Comparison of ENCODE assay signal across 13 cellular contexts in genomic region chr7:1987084-1987535, GRCh38.
A peak's percentile ranks its signal among the peaks of the same experiment; 100 is the strongest.
DNase-seq lines count a peak whose midpoint lies in the region; ATAC-seq lines count a peak whose summit lies in the region.
"Had no signal": no experiment of that assay in that cellular context is flagged by ENCODE, and none has a peak within 500 bp of the region (broad histone marks: within the 10 kb centered on the region; RNA-seq: fewer than 3 reads in every experiment).

No MANE protein-coding gene starts in this region.

- intact Hi-C loops in activated T-helper 2 cell treated with anti-CD3 and anti-CD28 coated beads, Interferon-gamma antibody, Interleukin-2, Interleukin-4, amounts not matched to agents 10 μg/mL and 5 μg/mL and 100 μg/mL, durations not matched to agents 14 hours and 24 hours and 36 hours (cut with micrococcal nuclease) = no loop called here

- peaks cover 30% of the 10 kb centered on the region for H3K4me1 Mint-ChIP-seq in activated CD4-positive, alpha-beta T cell treated with anti-CD3 and anti-CD28 coated beads, Interleukin-2, amount 10 ng/mL, durations not matched to agents 7 days and 5 days
- peaks cover 25 to 41% (median 29%) of the 10 kb centered on the region in 3 donors for H3K4me1 Mint-ChIP-seq in CD8-positive, alpha-beta memory T cell
- peaks cover 17% of the 10 kb centered on the region for H3K4me1 Mint-ChIP-seq in activated T-helper 2 cell treated with anti-CD3 and anti-CD28 coated beads, Interferon-gamma antibody, Interleukin-2, Interleukin-4, amounts not matched to agents 10 μg/mL and 5 μg/mL and 100 μg/mL, durations not matched to agents 14 hours and 24 hours and 36 hours (ENCODE audit: low read depth)
- H3K4me1 Mint-ChIP-seq in naive thymus-derived CD8-positive, alpha-beta T cell = peaks cover 23 to 40% (median 34%) of the 10 kb centered on the region in 4 donors

- peak overlapping the region; percentile 41 for H3K27ac ChIP-seq in CD8-positive, alpha-beta memory T cell (ENCODE audit: low read depth, low read length)
- H3K27ac ChIP-seq: cardiac muscle cell had no signal

- peak overlapping the region; percentile 94 for H3K27ac Mint-ChIP-seq in activated CD4-positive, alpha-beta T cell treated with anti-CD3 and anti-CD28 coated beads, Interleukin-2, amount 10 ng/mL, durations not matched to agents 7 days and 5 days
- peak overlapping the region; percentile 75 to 96 (median 87) for H3K27ac Mint-ChIP-seq in CD8-positive, alpha-beta memory T cell
- H3K27ac Mint-ChIP-seq in activated T-helper 2 cell treated with anti-CD3 and anti-CD28 coated beads, Interferon-gamma antibody, Interleukin-2, Interleukin-4, amounts not matched to agents 10 μg/mL and 5 μg/mL and 100 μg/mL, durations not matched to agents 14 hours and 24 hours and 36 hours = peak overlapping the region; percentile 82
- H3K27ac Mint-ChIP-seq in naive thymus-derived CD8-positive, alpha-beta T cell = peak overlapping the region; percentile 82 to 98 (median 97)

- CTCF ChIA-PET in activated CD4-positive, alpha-beta T cell treated with anti-CD3 and anti-CD28 coated beads, Interleukin-2, amount 10 ng/mL, durations not matched to agents 7 days and 5 days (lab: Charles Lee) = interaction anchor here (0.6 kb wide), 1 partner anchor 868 kb away, joined by 4 read pairs; no protein-coding TSS in a partner anchor
- CTCF ChIA-PET in CD8-positive, alpha-beta memory T cell (lab: Charles Lee) = no interaction called here

- H3K27me3 Mint-ChIP-seq in activated CD4-positive, alpha-beta T cell treated with anti-CD3 and anti-CD28 coated beads, Interleukin-2, amount 10 ng/mL, durations not matched to agents 7 days and 5 days = no peaks in the 10 kb centered on the region
- H3K27me3 Mint-ChIP-seq in CD8-positive, alpha-beta memory T cell = no peaks in the 10 kb centered on the region
- H3K27me3 Mint-ChIP-seq in activated T-helper 2 cell treated with anti-CD3 and anti-CD28 coated beads, Interferon-gamma antibody, Interleukin-2, Interleukin-4, amounts not matched to agents 10 μg/mL and 5 μg/mL and 100 μg/mL, durations not matched to agents 14 hours and 24 hours and 36 hours (ENCODE audit: low read depth) = peaks cover 4% of the 10 kb centered on the region
- H3K27me3 Mint-ChIP-seq in naive thymus-derived CD8-positive, alpha-beta T cell = no peaks in the 10 kb centered on the region

- POLR2A ChIA-PET in activated CD4-positive, alpha-beta T cell treated with anti-CD3 and anti-CD28 coated beads, Interleukin-2, amount 10 ng/mL, durations not matched to agents 7 days and 5 days (lab: Charles Lee) = no interaction called here
- POLR2A ChIA-PET in CD8-positive, alpha-beta memory T cell (lab: Charles Lee) = interaction anchor here (0.8 kb wide), 1 partner anchor 50 kb away, joined by 3 read pairs; no protein-coding TSS in a partner anchor
- POLR2A ChIA-PET in naive thymus-derived CD8-positive, alpha-beta T cell (lab: Charles Lee) = interaction anchor here (0.7 to 1.6 kb wide), 3 partner anchors 10 to 47 kb away, joined by 3 to 18 read pairs (median 3); no protein-coding TSS in a partner anchor

- no peaks in the 10 kb centered on the region for H3K36me3 ChIP-seq in CD8-positive, alpha-beta memory T cell (ENCODE audit: insufficient read depth, low read length)
- H3K36me3 ChIP-seq: cardiac muscle cell had no signal

- peaks cover 15% of the 10 kb centered on the region for H3K36me3 Mint-ChIP-seq in activated CD4-positive, alpha-beta T cell treated with anti-CD3 and anti-CD28 coated beads, Interleukin-2, amount 10 ng/mL, durations not matched to agents 7 days and 5 days (ENCODE audit: low read depth)
- peaks cover 0 to 1% (median 0%) of the 10 kb centered on the region in 3 donors for H3K36me3 Mint-ChIP-seq in CD8-positive, alpha-beta memory T cell
- H3K36me3 Mint-ChIP-seq in activated T-helper 2 cell treated with anti-CD3 and anti-CD28 coated beads, Interferon-gamma antibody, Interleukin-2, Interleukin-4, amounts not matched to agents 10 μg/mL and 5 μg/mL and 100 μg/mL, durations not matched to agents 14 hours and 24 hours and 36 hours (ENCODE audit: low read depth) = peaks cover 14% of the 10 kb centered on the region
- peaks cover 0 to 5% (median 3%) of the 10 kb centered on the region in 3 donors for H3K36me3 Mint-ChIP-seq in naive thymus-derived CD8-positive, alpha-beta T cell

- H3K27me3 ChIP-seq in CD8-positive, alpha-beta memory T cell (ENCODE audit: insufficient read depth, low read length, poor library complexity, severe bottlenecking) = no peaks in the 10 kb centered on the region
- H3K27me3 ChIP-seq: cardiac muscle cell, heart right ventricle had no signal

- H3K4me3 Mint-ChIP-seq in activated CD4-positive, alpha-beta T cell treated with anti-CD3 and anti-CD28 coated beads, Interleukin-2, amount 10 ng/mL, durations not matched to agents 7 days and 5 days = peak overlapping the region; percentile 8
- peak overlapping the region; percentile 7 to 88 (median 72) for H3K4me3 Mint-ChIP-seq in CD8-positive, alpha-beta memory T cell
- no peak overlapping the region for H3K4me3 Mint-ChIP-seq in activated T-helper 2 cell treated with anti-CD3 and anti-CD28 coated beads, Interferon-gamma antibody, Interleukin-2, Interleukin-4, amounts not matched to agents 10 μg/mL and 5 μg/mL and 100 μg/mL, durations not matched to agents 14 hours and 24 hours and 36 hours (ENCODE audit: low read depth)
- peak overlapping the region in 9 of 10 donors; percentile 47 to 83 (median 71) for H3K4me3 Mint-ChIP-seq in naive thymus-derived CD8-positive, alpha-beta T cell

- H3K9me3 Mint-ChIP-seq in activated CD4-positive, alpha-beta T cell treated with anti-CD3 and anti-CD28 coated beads, Interleukin-2, amount 10 ng/mL, durations not matched to agents 7 days and 5 days = peaks cover 2% of the 10 kb centered on the region
- no peaks in the 10 kb centered on the region for H3K9me3 Mint-ChIP-seq in CD8-positive, alpha-beta memory T cell
- no peaks in the 10 kb centered on the region for H3K9me3 Mint-ChIP-seq in activated T-helper 2 cell treated with anti-CD3 and anti-CD28 coated beads, Interferon-gamma antibody, Interleukin-2, Interleukin-4, amounts not matched to agents 10 μg/mL and 5 μg/mL and 100 μg/mL, durations not matched to agents 14 hours and 24 hours and 36 hours
- H3K9me3 Mint-ChIP-seq in naive thymus-derived CD8-positive, alpha-beta T cell = no peaks in the 10 kb centered on the region

- no peaks in the 10 kb centered on the region for H3K9me3 ChIP-seq in CD8-positive, alpha-beta memory T cell (ENCODE audit: low read length)
- H3K9me3 ChIP-seq: heart right ventricle had no signal

- peak overlapping the region; percentile 44 for H3K4me3 ChIP-seq in CD8-positive, alpha-beta memory T cell (ENCODE audit: low read length)
- H3K4me3 ChIP-seq: cardiac muscle cell, heart right ventricle had no signal

- DNase-seq in activated CD4-positive, alpha-beta T cell treated with anti-CD3 and anti-CD28 coated beads, Interleukin-2, amount 10 ng/mL, durations not matched to agents 7 days and 5 days = no peak
- DNase-seq in activated CD4-positive, alpha-beta T cell treated with anti-CD3 and anti-CD28 coated beads, Interleukin-2, amount 50 U/mL, for 4 hours = no peak
- peak in 1 of 5 donors; percentile 5 for DNase-seq in CD8-positive, alpha-beta memory T cell
- DNase-seq in activated T-helper 2 cell treated with anti-CD3 and anti-CD28 coated beads, Interferon-gamma antibody, Interleukin-2, Interleukin-4, amounts not matched to agents 10 μg/mL and 5 μg/mL and 100 μg/mL, durations not matched to agents 14 hours and 24 hours and 36 hours (ENCODE audit: low spot score) = no peak
- DNase-seq in naive thymus-derived CD8-positive, alpha-beta T cell = no peak
- no peak for DNase-seq in Kasumi-1 (lab: John Stamatoyannopoulos, UW)
- DNase-seq in stimulated activated CD4-positive, alpha-beta T cell treated with anti-CD3 and anti-CD28 coated beads, Interleukin-15, amount 100 ng/mL, for 24 hours = no peak
- DNase-seq: effector memory CD4-positive, alpha-beta T cell; NCI-H1105 treated with DMSO at 0.1 percent for 48 hours; NCI-H2171 treated with DMSO at 0.1 percent for 48 hours had no signal

- H3K4me1 ChIP-seq in CD8-positive, alpha-beta memory T cell (ENCODE audit: insufficient read depth, low read length) = peaks cover 35% of the 10 kb centered on the region

- peak in 1 of 2 donors; percentile 24 for ATAC-seq in naive thymus-derived CD8-positive, alpha-beta T cell
- ATAC-seq in HG03521 (IDR thresholded peaks at IDR 0.05; ENCODE audit: unreplicated experiment) = no peak
